ENCODE assay signal across 8 cellular contexts in the genomic region with DNA sequence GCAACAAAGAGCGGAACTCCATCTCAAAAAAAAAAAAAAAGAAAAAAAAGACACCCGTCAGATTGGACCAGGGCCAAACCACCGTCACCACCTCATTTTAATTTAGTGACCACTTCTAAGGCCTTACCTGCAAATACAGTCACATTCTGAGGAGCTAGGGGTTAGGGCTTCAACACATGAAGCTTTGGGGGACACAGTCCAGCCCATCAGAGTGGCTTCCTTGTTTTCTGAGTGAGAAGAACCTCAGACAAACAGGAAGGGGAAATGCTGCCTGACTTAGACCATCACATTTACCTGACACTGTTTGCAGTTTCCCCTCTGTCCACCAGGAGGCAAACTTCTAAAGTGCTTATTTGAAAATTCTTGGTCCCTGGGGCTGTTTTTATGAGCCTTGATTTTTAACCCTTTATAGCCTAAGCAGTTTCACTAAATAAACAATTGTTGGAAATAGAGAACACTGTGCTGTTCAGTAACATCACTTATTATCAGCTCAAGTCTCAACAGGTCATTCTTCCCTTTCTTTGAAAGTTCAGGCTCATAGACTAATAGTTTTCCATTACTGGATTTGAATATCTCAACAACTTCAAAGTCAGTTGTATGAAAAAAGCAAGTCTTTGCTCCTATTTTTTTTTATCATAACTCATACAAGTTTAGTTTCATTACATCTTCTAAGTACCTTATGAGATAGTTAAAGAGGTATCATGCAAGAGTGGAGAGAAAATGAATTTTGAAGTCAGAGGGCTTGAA.
DNase-seq lines count a peak whose midpoint lies in the region; ATAC-seq and TF ChIP-seq lines count a peak whose summit lies in the region.

No MANE protein-coding gene starts in this region.

- H3K4me3 ChIP-seq in mesendoderm (ENCODE audit: low read length): no peak overlapping the region

- TF ChIP-seq CTCF in 22Rv1 (IDR thresholded peaks at IDR 0.05): peak; percentile 91
- peak; percentile 90 for TF ChIP-seq CTCF in GM12872 (IDR thresholded peaks at IDR 0.05; ENCODE audit: insufficient read depth, low read depth, low read length)

- H3K56ac ChIP-seq in mesendoderm (ENCODE audit: low read length): peak overlapping the region; percentile 66

- no peak overlapping the region for H3K27ac ChIP-seq in 22Rv1
- no peak overlapping the region for H3K27ac ChIP-seq in mesendoderm (ENCODE audit: low read depth, low read length)

- no peaks in the 10 kb centered on the region for H3K9me3 Mint-ChIP-seq in stimulated activated effector memory CD8-positive, alpha-beta T cell treated with anti-CD3 and anti-CD28 coated beads, Interleukin-12 subunit alpha, Interleukin-12 subunit beta, amount 100 ng/mL, for 72 hours

- no peak overlapping the region for H2AK5ac ChIP-seq in mesendoderm (ENCODE audit: low read length)

- no CpG with 5 or more reads among the region's 3 CpGs for WGBS in mesendoderm (ENCODE audit: extremely low coverage, insufficient coverage, low lambda C conversion rate)

- H3K27me3 ChIP-seq in mesendoderm (ENCODE audit: insufficient read depth, low read length, poor library complexity): no peaks in the 10 kb centered on the region

- no peak overlapping the region for H3K9ac ChIP-seq in mesendoderm (ENCODE audit: low read length)

- H4K5ac ChIP-seq in mesendoderm (ENCODE audit: low read length): no peak overlapping the region

- H2BK5ac ChIP-seq in mesendoderm (ENCODE audit: low read length): no peak overlapping the region

- DNase-seq in NCI-H82 (lab: John Stamatoyannopoulos, UW) (peak; percentile 93), mesendoderm (peak; percentile 89)
- peak; percentile 69 to 77 for DNase-seq in activated CD4-positive, alpha-beta T cell treated with anti-CD3 and anti-CD28 coated beads, Interleukin-2, amount 50 U/mL, for 48 hours
- DNase-seq in effector CD4-positive, alpha-beta T cell: peak; percentile 38
- peak; percentile 56 to 77 for DNase-seq in stimulated activated effector memory CD8-positive, alpha-beta T cell treated with anti-CD3 and anti-CD28 coated beads, Interleukin-12 subunit alpha, Interleukin-12 subunit beta, amount 100 ng/mL, for 72 hours (ENCODE audit: low spot score in 2 of 2)

- H3K4me3 Mint-ChIP-seq in stimulated activated effector memory CD8-positive, alpha-beta T cell treated with anti-CD3 and anti-CD28 coated beads, Interleukin-12 subunit alpha, Interleukin-12 subunit beta, amount 100 ng/mL, for 72 hours: no peak overlapping the region

- H3K18ac ChIP-seq in mesendoderm (ENCODE audit: low read length): no peak overlapping the region

- no peak overlapping the region for H3K4me2 ChIP-seq in mesendoderm (ENCODE audit: low read length)

- H3K4ac ChIP-seq in mesendoderm (ENCODE audit: low read depth, low read length): peak overlapping the region; percentile 85

- no peaks in the 10 kb centered on the region for H3K79me2 ChIP-seq in mesendoderm (ENCODE audit: control insufficient read depth, insufficient read depth, low read length)

- no peaks in the 10 kb centered on the region for H3K36me3 Mint-ChIP-seq in stimulated activated effector memory CD8-positive, alpha-beta T cell treated with anti-CD3 and anti-CD28 coated beads, Interleukin-12 subunit alpha, Interleukin-12 subunit beta, amount 100 ng/mL, for 72 hours

- no peak overlapping the region for H3K27ac Mint-ChIP-seq in stimulated activated effector memory CD8-positive, alpha-beta T cell treated with anti-CD3 and anti-CD28 coated beads, Interleukin-12 subunit alpha, Interleukin-12 subunit beta, amount 100 ng/mL, for 72 hours

- no peaks in the 10 kb centered on the region for H3K79me1 ChIP-seq in mesendoderm (ENCODE audit: low read length)

- H3K4me1 ChIP-seq in mesendoderm (ENCODE audit: control insufficient read depth, low read depth, low read length): no peaks in the 10 kb centered on the region

- H3K23ac ChIP-seq in mesendoderm (ENCODE audit: low read length): no peak overlapping the region

- ATAC-seq in HG03139 (IDR thresholded peaks at IDR 0.05; ENCODE audit: unreplicated experiment): peak; percentile 77
- ATAC-seq in stimulated activated effector memory CD8-positive, alpha-beta T cell treated with anti-CD3 and anti-CD28 coated beads, Interleukin-12 subunit alpha, Interleukin-12 subunit beta, amount 100 ng/mL, for 72 hours: peak; percentile 74

- no peaks in the 10 kb centered on the region for H3K36me3 ChIP-seq in mesendoderm (ENCODE audit: control insufficient read depth, insufficient read depth, low read length)

- no peak overlapping the region for H2BK120ac ChIP-seq in mesendoderm (ENCODE audit: low read depth, low read length)

- no peak overlapping the region for H4K8ac ChIP-seq in mesendoderm (ENCODE audit: low read depth, low read length)

- no peak overlapping the region for H2BK15ac ChIP-seq in mesendoderm (replicated peaks; ENCODE audit: low read depth)

- H3K4me1 Mint-ChIP-seq in stimulated activated effector memory CD8-positive, alpha-beta T cell treated with anti-CD3 and anti-CD28 coated beads, Interleukin-12 subunit alpha, Interleukin-12 subunit beta, amount 100 ng/mL, for 72 hours: peaks cover 4% of the 10 kb centered on the region

Comparison
In these comparisons a context has a peak if more than half of its experiments do, and no peak if none do; other contexts are left out.
1. DNase-seq: peak in every context shown above with its lines; median percentile 93 in NCI-H82; 89 in mesendoderm; 73 in activated CD4-positive, alpha-beta T cell treated with anti-CD3 and anti-CD28 coated beads, Interleukin-2, amount 50 U/mL, for 48 hours; 66 in stimulated activated effector memory CD8-positive, alpha-beta T cell treated with anti-CD3 and anti-CD28 coated beads, Interleukin-12 subunit alpha, Interleukin-12 subunit beta, amount 100 ng/mL, for 72 hours; 38 in effector CD4-positive, alpha-beta T cell.